8 cellular contexts compared by ENCODE assay signal in the genomic region with DNA sequence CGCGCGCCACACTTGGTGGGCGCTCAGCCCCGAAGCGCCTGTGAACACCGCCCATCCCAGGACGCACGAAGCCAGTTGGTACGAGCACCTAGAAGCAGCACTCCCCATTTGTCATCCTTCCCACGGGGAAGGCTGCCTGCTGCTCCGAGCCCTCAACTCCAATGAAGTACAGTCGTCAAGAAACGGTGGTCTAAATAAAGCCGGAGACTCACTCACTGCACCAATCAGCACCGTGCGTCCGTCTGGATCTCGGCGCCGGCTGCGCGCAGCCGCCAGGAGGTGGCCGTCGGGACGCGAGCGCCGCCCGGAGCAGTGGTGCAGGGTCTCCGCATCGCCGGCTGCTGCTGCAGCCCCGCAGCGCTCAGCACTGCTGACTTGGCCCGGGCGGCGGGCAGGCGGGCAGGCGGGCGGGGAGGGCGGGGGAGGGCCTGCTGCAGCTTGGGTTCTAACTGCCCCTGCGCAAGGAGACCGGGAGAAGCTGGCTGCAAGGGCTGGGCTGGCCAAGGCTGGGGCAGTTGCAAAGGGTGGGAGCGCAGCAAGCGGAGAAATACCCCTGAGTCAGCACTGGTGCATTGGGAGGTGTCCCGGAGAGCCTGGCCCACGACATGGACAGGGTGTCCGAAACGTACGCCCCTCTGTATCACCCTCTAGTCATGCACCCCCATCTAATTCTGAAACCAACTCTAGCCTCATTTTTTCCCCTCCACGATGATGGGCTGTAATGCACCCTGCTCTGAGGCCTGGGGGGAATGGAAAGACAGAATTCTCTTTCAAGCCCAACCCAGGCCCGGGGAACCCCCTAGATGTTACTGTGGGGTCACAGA. TPM values are rescaled to one million over a fixed set of nuclear protein-coding genes. Genes with fewer than 3 reads are reported as not detected.
DNase-seq lines count a peak whose midpoint lies in the region; ATAC-seq, FAIRE-seq and TF ChIP-seq lines count a peak whose summit lies in the region.
"Had no signal": no experiment of that assay in that cellular context is flagged by ENCODE, and none has a peak within 500 bp of the region (broad histone marks: within the 10 kb centered on the region; RNA-seq: fewer than 3 reads in every experiment).

No MANE protein-coding gene starts in this region.

- H3K27ac Mint-ChIP-seq in CD14-positive monocyte: peak overlapping the region in 1 of 7 donors; percentile 28

- H3K9ac ChIP-seq in smooth muscle cell (ENCODE audit: low read depth): no peak overlapping the region

- peaks cover 64% of the 10 kb centered on the region for H3K27me3 ChIP-seq in left ventricle myocardium inferior (ENCODE audit: low read depth)
- H3K27me3 ChIP-seq in smooth muscle cell (ENCODE audit: low read depth): peaks cover 44% of the 10 kb centered on the region

- H3K27ac ChIP-seq in left ventricle myocardium inferior (replicated peaks) (no peak overlapping the region), smooth muscle cell (ENCODE audit: low read depth) (no peak overlapping the region)

- H3K79me2 ChIP-seq in smooth muscle cell (ENCODE audit: low read depth): no peaks in the 10 kb centered on the region

- ATAC-seq in GM18907 (IDR thresholded peaks at IDR 0.05; ENCODE audit: unreplicated experiment): no peak

- H3K36me3 Mint-ChIP-seq in CD14-positive monocyte: peaks cover 3 to 7% of the 10 kb centered on the region in 2 donors

- H3K9me3 ChIP-seq in left ventricle myocardium inferior (replicated peaks): no peaks in the 10 kb centered on the region
- H3K9me3 ChIP-seq in smooth muscle cell (replicated peaks; ENCODE audit: low read depth): no peaks in the 10 kb centered on the region

- peaks cover 56% of the 10 kb centered on the region for H3K4me1 Mint-ChIP-seq in CD14-positive monocyte

- H3K36me3 ChIP-seq in left ventricle myocardium inferior: no peaks in the 10 kb centered on the region
- H3K36me3 ChIP-seq in smooth muscle cell (ENCODE audit: low read depth): no peaks in the 10 kb centered on the region

- TF ChIP-seq CTCF in left ventricle myocardium inferior (IDR thresholded peaks at IDR 0.05; ENCODE audit: borderline replicate concordance) (peak; percentile 46), smooth muscle cell (IDR thresholded peaks at IDR 0.05; ENCODE audit: borderline replicate concordance, insufficient read depth, poor library complexity, severe bottlenecking) (no peak), CD14-positive monocyte (IDR thresholded peaks at IDR 0.05) (no peak)

- intact Hi-C loops in left ventricle myocardium inferior (cut with micrococcal nuclease): loop anchor here (10.0 kb wide), 1 partner anchor 84 kb away; no protein-coding TSS in a partner anchor
- intact Hi-C loops in CD14-positive monocyte (cut with micrococcal nuclease): loop anchor here in 1 of 2 donors (5.0 kb wide), 1 partner anchor 56 kb away; no protein-coding TSS in a partner anchor

- peak overlapping the region; percentile 82 for H3K4me2 ChIP-seq in smooth muscle cell

- peak overlapping the region in 1 of 2 donors; percentile 90 for H3K4me3 Mint-ChIP-seq in CD14-positive monocyte

- peaks cover 54% of the 10 kb centered on the region for H3K4me1 ChIP-seq in left ventricle myocardium inferior
- peaks cover 19% of the 10 kb centered on the region for H3K4me1 ChIP-seq in smooth muscle cell (ENCODE audit: low read depth)

- H3F3A ChIP-seq in smooth muscle cell (ENCODE audit: low read depth): peaks cover 5% of the 10 kb centered on the region

- no peak for DNase-seq in GM12891 (ENCODE audit: insufficient read length, low spot score)
- DNase-seq in RPMI8226: peak; percentile 39
- no peak for DNase-seq in left ventricle myocardium inferior
- DNase-seq in smooth muscle cell (lab: John Stamatoyannopoulos, UW; ENCODE audit: unreplicated experiment): peak; percentile 19
- DNase-seq in CD14-positive monocyte (ENCODE audit: low spot score): no peak
- DNase-seq in HTR-8/SVneo (ENCODE audit: insufficient read length, low spot score): no peak
- DNase-seq: HCEC 1CT had no signal

- 19% methylated on average over 50 of the region's 54 CpGs for WGBS in smooth muscle cell (ENCODE audit: low lambda C conversion rate)

- H3K27me3 Mint-ChIP-seq in CD14-positive monocyte (ENCODE audit: low read depth in 3 of 3): peaks cover 64 to 75% (median 67%) of the 10 kb centered on the region in 3 donors

- peaks cover 0 to 12% (median 7%) of the 10 kb centered on the region in 7 donors for H3K9me3 Mint-ChIP-seq in CD14-positive monocyte

- H3K4me3 ChIP-seq in left ventricle myocardium inferior (peak overlapping the region; percentile 56), smooth muscle cell (peak overlapping the region; percentile 36)

- no peak overlapping the region for H2AFZ ChIP-seq in smooth muscle cell (ENCODE audit: low read depth)

- TF ChIP-seq POLR2A in GM12891 (IDR thresholded peaks at IDR 0.05; ENCODE audit: low read depth, low read length): no peak

- FAIRE-seq in GM12891 (lab: Jason Lieb, UNC) (peak; percentile 84), HTR-8/SVneo (lab: Jason Lieb, UNC) (no peak)

- no peaks in the 10 kb centered on the region for H4K20me1 ChIP-seq in smooth muscle cell (ENCODE audit: low read depth)

TF ChIP-seq in GM12891, 5 proteins besides CTCF, POLR2A, EP300 and RAD21:
- TF ChIP-seq TAF1 (IDR thresholded peaks at IDR 0.05; ENCODE audit: low read depth, low read length) (no peak), SPI1 (IDR thresholded peaks at IDR 0.05; ENCODE audit: low read depth, low read length) (no peak)

RNA-seq across cellular contexts. Expression of gene H6PD, which starts 35.8 kb away (rescaled TPM):
- 8.7 TPM for polyA plus RNA-seq in GM12891 (2012; ENCODE audit: low read depth, missing spikeins)
- total RNA-seq in left ventricle myocardium inferior: 21.9 TPM
- 15.1 and 17.3 TPM in 2 replicates for total RNA-seq in smooth muscle cell
- 13.6 and 15.3 TPM in 2 replicates for polyA plus RNA-seq in smooth muscle cell
- 10 to 100 TPM in 1 of 2 donors, 1 to 10 TPM in 1; 8.6 to 15.9 TPM for polyA plus RNA-seq in CD14-positive monocyte

Comparison
In these comparisons a context has a peak if more than half of its experiments do, and no peak if none do; other contexts are left out.
1. DNase-seq: peak in RPMI8226 (single experiment) and smooth muscle cell (single experiment); none in GM12891 (single experiment), left ventricle myocardium inferior (single experiment), CD14-positive monocyte (single experiment) and HTR-8/SVneo (single experiment).